ENCODE assay signal across 8 cellular contexts in the genomic region with DNA sequence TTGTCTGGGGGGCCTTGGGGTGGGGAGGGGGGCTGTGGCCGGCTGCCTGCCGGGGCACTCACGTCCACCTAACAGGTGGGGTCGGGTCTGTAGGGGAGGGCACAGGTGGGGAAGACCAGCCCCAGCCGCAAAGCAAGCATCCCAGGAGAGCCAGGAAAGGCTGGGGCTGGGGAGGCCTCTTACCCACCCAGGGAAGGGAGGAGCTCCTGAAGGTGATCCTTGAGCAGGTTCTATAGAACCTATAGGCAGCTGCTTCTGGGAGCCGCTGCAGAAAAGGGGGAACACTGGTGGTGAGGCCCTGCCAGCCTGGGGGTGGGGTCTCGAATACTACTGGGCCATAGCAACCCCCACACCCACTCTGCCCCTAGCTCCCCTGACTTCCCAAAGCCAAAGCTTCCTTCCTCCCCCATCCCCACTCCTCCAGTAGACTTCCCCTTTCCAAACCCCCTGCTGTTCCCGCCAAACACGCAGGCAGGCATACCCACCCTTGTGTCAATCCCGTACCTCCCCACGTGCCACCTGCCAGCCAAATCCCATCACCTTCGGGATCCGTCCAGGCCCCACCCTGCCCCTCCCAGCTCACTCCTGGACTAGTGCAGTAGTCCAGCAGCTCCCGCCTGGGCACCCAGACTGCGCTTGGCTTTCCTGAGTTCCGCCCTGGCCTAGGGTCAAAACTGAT. TPM values are rescaled to one million over a fixed set of nuclear protein-coding genes. Genes with fewer than 3 reads are reported as not detected.
DNase-seq lines count a peak whose midpoint lies in the region; ATAC-seq, FAIRE-seq and TF ChIP-seq lines count a peak whose summit lies in the region.

No MANE protein-coding gene starts in this region.

- no peak for TF ChIP-seq CTCF in natural killer cell (IDR thresholded peaks at IDR 0.05)
- TF ChIP-seq CTCF in K562 (IDR thresholded peaks at IDR 0.05 in 2 of 3, conservative IDR thresholded peaks at IDR 0.05 in 1 of 3; ENCODE audit: insufficient read depth in 2 of 3, low read depth in 1 of 3, low read length in 3 of 3) = no peak
- TF ChIP-seq CTCF in mesothelial cell of epicardium (IDR thresholded peaks at IDR 0.05; ENCODE audit: unreplicated experiment) = no peak

- peak overlapping the region; percentile 57 for H3K4me3 ChIP-seq in K562

- peaks cover 5% of the 10 kb centered on the region for H3K9me1 ChIP-seq in K562 (ENCODE audit: control insufficient read depth, insufficient read depth, low read length)

- no peaks in the 10 kb centered on the region for H3K9me3 Mint-ChIP-seq in natural killer cell
- H3K9me3 Mint-ChIP-seq in natural killer cell treated with Interleukin-12 subunit alpha and Interleukin-12 subunit beta and Interleukin-15 and Interleukin-18, amount 100 ng/mL, for 72 hours = no peaks in the 10 kb centered on the region
- no peaks in the 10 kb centered on the region for H3K9me3 Mint-ChIP-seq in mesothelial cell of epicardium

- TF ChIP-seq POLR2A in K562 (conservative IDR thresholded peaks at IDR 0.05) = no peak

- no peaks in the 10 kb centered on the region for H3K27me3 ChIP-seq in K562 (ENCODE audit: control insufficient read depth in 2 of 2, insufficient read depth in 2 of 2, low read length in 2 of 2)

- H3K9ac ChIP-seq in K562 (ENCODE audit: insufficient read depth in 1 of 2, low read depth in 2 of 2, low read length in 2 of 2) = peak overlapping the region; percentile 43 to 97; a peak in 3 of 4 replicates

- CTCF ChIA-PET in K562 (lab: Yijun Ruan, JAX; ENCODE audit: low intra/inter-chr PET ratio) = no interaction called here

- POLR2A ChIA-PET in K562 (lab: Yijun Ruan, JAX) = interaction anchor here (0.5 to 5.2 kb wide), 13 partner anchors 11 to 755 kb away, joined by 3 to 46 read pairs (median 4); partner anchors contain the start of gene CIRBP

- ATAC-seq in natural killer cell (no peak), K562 (no peak), GM21447 (IDR thresholded peaks at IDR 0.05; ENCODE audit: unreplicated experiment) (no peak)
- ATAC-seq in natural killer cell treated with Interleukin-12 subunit alpha and Interleukin-12 subunit beta and Interleukin-15 and Interleukin-18, amount 100 ng/mL, for 72 hours = no peak

- peak overlapping the region; percentile 90 for H3K27ac ChIP-seq in K562 (ENCODE audit: extremely low read depth, low read depth, low read length)

- H3K4me1 ChIP-seq in K562 (replicated peaks in 1 of 2; ENCODE audit: control insufficient read depth in 2 of 2, insufficient read depth in 2 of 2, low read length in 2 of 2) = peaks cover 67 to 94% of the 10 kb centered on the region in 2 experiments

- peak overlapping the region in 1 of 2 donors; percentile 88 for H3K27ac Mint-ChIP-seq in natural killer cell
- H3K27ac Mint-ChIP-seq in natural killer cell treated with Interleukin-12 subunit alpha and Interleukin-12 subunit beta and Interleukin-15 and Interleukin-18, amount 100 ng/mL, for 72 hours = no peak overlapping the region
- H3K27ac Mint-ChIP-seq in mesothelial cell of epicardium = no peak overlapping the region

- peaks cover 14% of the 10 kb centered on the region; the same call in 1 of the 3 replicates for H3K36me3 ChIP-seq in K562 (ENCODE audit: control insufficient read depth, insufficient read depth, low read length)

- no peak for TF ChIP-seq RAD21 in K562 (CRISPR knock-in tag; conservative IDR thresholded peaks at IDR 0.05 in 1 of 2, IDR thresholded peaks at IDR 0.05 in 1 of 2)

- H3K4me1 Mint-ChIP-seq in natural killer cell (peaks cover 32 to 58% of the 10 kb centered on the region in 2 donors), mesothelial cell of epicardium (peaks cover 52% of the 10 kb centered on the region)
- H3K4me1 Mint-ChIP-seq in natural killer cell treated with Interleukin-12 subunit alpha and Interleukin-12 subunit beta and Interleukin-15 and Interleukin-18, amount 100 ng/mL, for 72 hours (ENCODE audit: low read depth in 2 of 2) = peaks cover 23% of the 10 kb centered on the region in 2 donors

- no peak for DNase-seq in natural killer cell
- no peak for DNase-seq in natural killer cell treated with Interleukin-12 subunit alpha and Interleukin-12 subunit beta and Interleukin-15 and Interleukin-18, amount 100 ng/mL, for 72 hours (ENCODE audit: low spot score)
- DNase-seq in K562 (ENCODE audit: extremely low read depth in 1 of 4, low spot score in 3 of 4) = peak in 1 of 4 experiments; percentile 35
- no peak for DNase-seq in mesothelial cell of epicardium (ENCODE audit: low spot score in 2 of 2, unreplicated experiment in 2 of 2)
- DNase-seq in SW480 (ENCODE audit: low spot score) = no peak
- no peak for DNase-seq in activated gamma-delta T cell treated with Interleukin-2 at 50 U/mL for 16 hours
- DNase-seq in iPS-NIHi7 (ENCODE audit: extremely low spot score) = no peak

- H3K27me3 Mint-ChIP-seq in natural killer cell (ENCODE audit: low read depth in 2 of 2) (no peaks in the 10 kb centered on the region), mesothelial cell of epicardium (ENCODE audit: low read depth) (peaks cover 13% of the 10 kb centered on the region)
- H3K27me3 Mint-ChIP-seq in natural killer cell treated with Interleukin-12 subunit alpha and Interleukin-12 subunit beta and Interleukin-15 and Interleukin-18, amount 100 ng/mL, for 72 hours = no peaks in the 10 kb centered on the region

- H3K9me3 ChIP-seq in K562 (replicated peaks; ENCODE audit: control insufficient read depth, insufficient read depth, low read depth, low read length) = no peaks in the 10 kb centered on the region

- intact Hi-C loops in natural killer cell (cut with micrococcal nuclease) = no loop called here
- intact Hi-C loops in K562 (cut with micrococcal nuclease) = no loop called here

- peaks cover 30% of the 10 kb centered on the region for H4K20me1 ChIP-seq in K562 (replicated peaks; ENCODE audit: control insufficient read depth, insufficient read depth, low read length)

- no peak for FAIRE-seq in K562 (lab: Jason Lieb, UNC)

- BruUV-seq in K562 (replicated peaks; lab: Mats Ljungman, UMichigan) = no TSS peak

- peak overlapping the region; percentile 72 for H3K4me2 ChIP-seq in K562 (ENCODE audit: insufficient read depth, low read length)

- no peak for TF ChIP-seq EP300 in K562 (IDR thresholded peaks at IDR 0.05; ENCODE audit: low read length)

- no peak overlapping the region for H2AFZ ChIP-seq in K562 (ENCODE audit: low read depth, low read length)

- H3K79me2 ChIP-seq in K562 (ENCODE audit: control insufficient read depth, insufficient read depth, low read length) = peaks cover 99% of the 10 kb centered on the region

- H3K36me3 Mint-ChIP-seq in natural killer cell (no peaks in the 10 kb centered on the region), mesothelial cell of epicardium (no peaks in the 10 kb centered on the region)
- H3K36me3 Mint-ChIP-seq in natural killer cell treated with Interleukin-12 subunit alpha and Interleukin-12 subunit beta and Interleukin-15 and Interleukin-18, amount 100 ng/mL, for 72 hours = no peaks in the 10 kb centered on the region

- H3K4me3 Mint-ChIP-seq in natural killer cell (peak overlapping the region; percentile 28), mesothelial cell of epicardium (peak overlapping the region; percentile 17)
- H3K4me3 Mint-ChIP-seq in natural killer cell treated with Interleukin-12 subunit alpha and Interleukin-12 subunit beta and Interleukin-15 and Interleukin-18, amount 100 ng/mL, for 72 hours = no peak overlapping the region

- in situ Hi-C loops in K562 (cut with MboI) = no loop called here

- 12% methylated on average over 13 of the region's 16 CpGs for WGBS in K562 (ENCODE audit: insufficient coverage, low coverage, missing lambda C conversion rate)

RNA-seq across cellular contexts. Expression of gene KLF16, which starts 5.6 kb away (rescaled TPM):
- total RNA-seq in natural killer cell (10 to 100 TPM; 29.1 to 38.4 (median 34.8) TPM), K562 (2014; rRNA removed) (15.5 and 22.0 TPM in 2 replicates), K562 (2014; rRNA removed; fragmentation: Illumina TruSeq; extraction: Trizol) (3.4 and 3.8 TPM in 2 replicates), K562 (2015; rRNA removed; fragmentation: Illumina TruSeq; extraction: Trizol) (7.9 and 9.4 TPM in 2 replicates), K562 (2021) (59.1 and 60.4 TPM in 2 replicates), mesothelial cell of epicardium (22.0 to 24.1 TPM (median 23.5 TPM) in 3 replicates)
- 10 to 100 TPM; 18.0 to 49.8 TPM for total RNA-seq in natural killer cell treated with Interleukin-12 subunit alpha and Interleukin-12 subunit beta and Interleukin-15 and Interleukin-18, amount 100 ng/mL, for 72 hours
- 5.8 and 14.0 TPM in 2 replicates for total RNA-seq in K562 (2011; cell fraction: chromatin; rRNA removed; ENCODE audit: low replicate concordance)
- total RNA-seq in K562 (2011; cell fraction: nucleolus; rRNA removed) = 11.7 and 16.7 TPM in 2 replicates
- total RNA-seq in K562 (2011; cell fraction: nucleoplasm; rRNA removed) = 6.4 and 7.5 TPM in 2 replicates
- polyA plus RNA-seq in K562 (2011; rRNA removed) (3.7 and 4.8 TPM in 2 replicates), K562 (2014; fragmentation: Illumina TruSeq; extraction: Trizol) (6.8 and 13.1 TPM in 2 replicates), K562 (2014; fragmentation: Nextera tagmentation; extraction: Ambion mirVana) (under 1 TPM; 0.04 to 0.10 TPM), K562 (2014; rRNA removed) (15.4 and 27.5 TPM in 2 replicates)
- 7.1 and 44.8 TPM in 2 replicates for polyA plus RNA-seq in K562 (2011; cell fraction: cytosol; rRNA removed)
- 14.2 and 29.1 TPM in 2 replicates for polyA plus RNA-seq in K562 (2011; cell fraction: nucleus; rRNA removed)
- polyA plus RNA-seq in K562 (2012) = 20.8 and 23.7 TPM in 2 replicates
- polyA minus RNA-seq in K562 (2011; rRNA and poly(A)+ RNA removed) = 1.0 and 1.3 TPM in 2 replicates
- 15.0 and 25.4 TPM in 2 replicates for polyA minus RNA-seq in K562 (2011; cell fraction: cytosol; rRNA and poly(A)+ RNA removed)
- 5.8 and 6.6 TPM in 2 replicates for polyA minus RNA-seq in K562 (2011; cell fraction: nucleus; rRNA and poly(A)+ RNA removed)

RNA-seq across cellular contexts. Expression of gene REXO1, which starts 9.5 kb away (rescaled TPM):
- total RNA-seq in natural killer cell = 10 to 100 TPM; 90.7 to 91.7 (median 91.5) TPM
- total RNA-seq in natural killer cell treated with Interleukin-12 subunit alpha and Interleukin-12 subunit beta and Interleukin-15 and Interleukin-18, amount 100 ng/mL, for 72 hours = 100 to 1,000 TPM in 1 of 2 donors, 10 to 100 TPM in 1; 69.1 to 103 TPM
- 46.7 and 163 TPM in 2 replicates for total RNA-seq in K562 (2011; cell fraction: chromatin; rRNA removed; ENCODE audit: low replicate concordance)
- total RNA-seq in K562 (2011; cell fraction: nucleolus; rRNA removed) = 112 and 114 TPM in 2 replicates
- 55.0 and 57.6 TPM in 2 replicates for total RNA-seq in K562 (2011; cell fraction: nucleoplasm; rRNA removed)
- 15.8 and 21.9 TPM in 2 replicates for total RNA-seq in K562 (2014; rRNA removed)
- 3.5 and 4.5 TPM in 2 replicates for total RNA-seq in K562 (2014; rRNA removed; fragmentation: Illumina TruSeq; extraction: Trizol)
- 15.8 and 20.8 TPM in 2 replicates for total RNA-seq in K562 (2015; rRNA removed; fragmentation: Illumina TruSeq; extraction: Trizol)
- 52.4 and 63.3 TPM in 2 replicates for total RNA-seq in K562 (2021)
- 14.6 and 21.5 TPM in 2 replicates for polyA plus RNA-seq in K562 (2011; rRNA removed)
- polyA plus RNA-seq in K562 (2011; cell fraction: cytosol; rRNA removed) = 17.4 and 27.3 TPM in 2 replicates
- polyA plus RNA-seq in K562 (2011; cell fraction: nucleus; rRNA removed) = 56.5 and 100 TPM in 2 replicates
- polyA plus RNA-seq in K562 (2012) = 37.1 and 39.8 TPM in 2 replicates
- 16.7 and 40.7 TPM in 2 replicates for polyA plus RNA-seq in K562 (2014; fragmentation: Illumina TruSeq; extraction: Trizol)
- polyA plus RNA-seq in K562 (2014; fragmentation: Nextera tagmentation; extraction: Ambion mirVana) = under 1 TPM; 0.04 to 0.29 TPM
- polyA plus RNA-seq in K562 (2014; rRNA removed) = 31.0 and 50.1 TPM in 2 replicates
- polyA minus RNA-seq in K562 (2011; rRNA and poly(A)+ RNA removed) = 7.4 and 11.2 TPM in 2 replicates
- polyA minus RNA-seq in K562 (2011; cell fraction: cytosol; rRNA and poly(A)+ RNA removed) = 23.8 and 34.7 TPM in 2 replicates
- polyA minus RNA-seq in K562 (2011; cell fraction: nucleus; rRNA and poly(A)+ RNA removed) = 19.5 and 21.3 TPM in 2 replicates
- 41.6 to 46.6 TPM (median 44.3 TPM) in 3 replicates for total RNA-seq in mesothelial cell of epicardium

RNA-seq across cellular contexts. Expression of gene ABHD17A, which starts 27.5 kb away (rescaled TPM):
- total RNA-seq in natural killer cell (100 to 1,000 TPM; 554 to 652 (median 608) TPM), K562 (2014; rRNA removed) (135 and 157 TPM in 2 replicates), K562 (2014; rRNA removed; fragmentation: Illumina TruSeq; extraction: Trizol) (0.93 and 1.5 TPM in 2 replicates), K562 (2015; rRNA removed; fragmentation: Illumina TruSeq; extraction: Trizol) (18.9 and 26.5 TPM in 2 replicates), K562 (2021) (84.2 and 87.7 TPM in 2 replicates), mesothelial cell of epicardium (59.4 to 67.2 TPM (median 62.0 TPM) in 3 replicates)
- total RNA-seq in natural killer cell treated with Interleukin-12 subunit alpha and Interleukin-12 subunit beta and Interleukin-15 and Interleukin-18, amount 100 ng/mL, for 72 hours = 100 to 1,000 TPM; 127 to 132 TPM
- 29.4 and 87.9 TPM in 2 replicates for total RNA-seq in K562 (2011; cell fraction: chromatin; rRNA removed; ENCODE audit: low replicate concordance)
- total RNA-seq in K562 (2011; cell fraction: nucleolus; rRNA removed) = 61.7 and 67.8 TPM in 2 replicates
- 40.1 and 45.4 TPM in 2 replicates for total RNA-seq in K562 (2011; cell fraction: nucleoplasm; rRNA removed)
- polyA plus RNA-seq in K562 (2011; rRNA removed) (24.6 and 45.3 TPM in 2 replicates), K562 (2014; fragmentation: Illumina TruSeq; extraction: Trizol) (3.6 and 16.9 TPM in 2 replicates), K562 (2014; fragmentation: Nextera tagmentation; extraction: Ambion mirVana) (under 1 TPM in 1 of 2 experiments, not detected in 1; 0.04 TPM), K562 (2014; rRNA removed) (95.1 and 99.0 TPM in 2 replicates)
- polyA plus RNA-seq in K562 (2011; cell fraction: cytosol; rRNA removed) = 54.2 and 174 TPM in 2 replicates
- polyA plus RNA-seq in K562 (2011; cell fraction: nucleus; rRNA removed) = 117 and 184 TPM in 2 replicates
- polyA plus RNA-seq in K562 (2012) = 47.5 and 74.5 TPM in 2 replicates
- polyA minus RNA-seq in K562 (2011; rRNA and poly(A)+ RNA removed) = 6.9 and 11.0 TPM in 2 replicates
- 26.1 and 39.4 TPM in 2 replicates for polyA minus RNA-seq in K562 (2011; cell fraction: cytosol; rRNA and poly(A)+ RNA removed)
- 15.3 and 15.8 TPM in 2 replicates for polyA minus RNA-seq in K562 (2011; cell fraction: nucleus; rRNA and poly(A)+ RNA removed)

RNA-seq across cellular contexts. Expression of gene ATP8B3, which starts 45.7 kb away (rescaled TPM):
- total RNA-seq in natural killer cell = 10 to 100 TPM in 2 of 3 donors, 1 to 10 TPM in 1; 5.3 to 11.5 (median 11.2) TPM
- total RNA-seq in natural killer cell treated with Interleukin-12 subunit alpha and Interleukin-12 subunit beta and Interleukin-15 and Interleukin-18, amount 100 ng/mL, for 72 hours = 1 to 10 TPM; 2.3 to 2.8 TPM
- 40.7 and 89.4 TPM in 2 replicates for total RNA-seq in K562 (2011; cell fraction: chromatin; rRNA removed; ENCODE audit: low replicate concordance)
- 37.1 and 44.7 TPM in 2 replicates for total RNA-seq in K562 (2011; cell fraction: nucleolus; rRNA removed)
- total RNA-seq in K562 (2011; cell fraction: nucleoplasm; rRNA removed) = 35.0 and 38.7 TPM in 2 replicates
- total RNA-seq in K562 (2014; rRNA removed) = 3.2 and 5.0 TPM in 2 replicates
- 3.2 and 3.6 TPM in 2 replicates for total RNA-seq in K562 (2014; rRNA removed; fragmentation: Illumina TruSeq; extraction: Trizol)
- 3.8 and 4.3 TPM in 2 replicates for total RNA-seq in K562 (2015; rRNA removed; fragmentation: Illumina TruSeq; extraction: Trizol)
- total RNA-seq in K562 (2021) = 12.3 and 13.2 TPM in 2 replicates
- polyA plus RNA-seq in K562 (2011; rRNA removed) = 8.3 and 13.2 TPM in 2 replicates
- 12.0 and 13.1 TPM in 2 replicates for polyA plus RNA-seq in K562 (2011; cell fraction: cytosol; rRNA removed)
- 36.1 and 44.4 TPM in 2 replicates for polyA plus RNA-seq in K562 (2011; cell fraction: nucleus; rRNA removed)
- 5.6 and 7.6 TPM in 2 replicates for polyA plus RNA-seq in K562 (2012)
- 6.0 and 6.4 TPM in 2 replicates for polyA plus RNA-seq in K562 (2014; fragmentation: Illumina TruSeq; extraction: Trizol)
- polyA plus RNA-seq in K562 (2014; fragmentation: Nextera tagmentation; extraction: Ambion mirVana) = 1 to 10 TPM; 1.2 to 2.2 TPM
- 10.1 and 11.9 TPM in 2 replicates for polyA plus RNA-seq in K562 (2014; rRNA removed)
- 9.7 and 10.4 TPM in 2 replicates for polyA minus RNA-seq in K562 (2011; rRNA and poly(A)+ RNA removed)
- polyA minus RNA-seq in K562 (2011; cell fraction: cytosol; rRNA and poly(A)+ RNA removed) = 7.3 and 10.2 TPM in 2 replicates
- polyA minus RNA-seq in K562 (2011; cell fraction: nucleus; rRNA and poly(A)+ RNA removed) = 5.4 and 7.0 TPM in 2 replicates
- 2.2 to 2.4 TPM (median 2.3 TPM) in 3 replicates for total RNA-seq in mesothelial cell of epicardium

RNA-seq across cellular contexts. Expression of gene ADAT3, which starts 47.4 kb away (rescaled TPM):
- 10 to 100 TPM; 13.0 to 20.9 (median 13.1) TPM for total RNA-seq in natural killer cell
- total RNA-seq in natural killer cell treated with Interleukin-12 subunit alpha and Interleukin-12 subunit beta and Interleukin-15 and Interleukin-18, amount 100 ng/mL, for 72 hours = 10 to 100 TPM in 1 of 2 donors, 1 to 10 TPM in 1; 7.5 to 13.3 TPM
- 6.3 and 20.5 TPM in 2 replicates for total RNA-seq in K562 (2011; cell fraction: chromatin; rRNA removed; ENCODE audit: low replicate concordance)
- total RNA-seq in K562 (2011; cell fraction: nucleolus; rRNA removed) = 18.0 and 18.5 TPM in 2 replicates
- 5.6 and 6.9 TPM in 2 replicates for total RNA-seq in K562 (2011; cell fraction: nucleoplasm; rRNA removed)
- 7.8 and 10.4 TPM in 2 replicates for total RNA-seq in K562 (2014; rRNA removed)
- total RNA-seq in K562 (2014; rRNA removed; fragmentation: Illumina TruSeq; extraction: Trizol) = not detected in 2 replicates
- total RNA-seq in K562 (2015; rRNA removed; fragmentation: Illumina TruSeq; extraction: Trizol) = 0.72 and 1.7 TPM in 2 replicates
- total RNA-seq in K562 (2021) = 15.1 and 15.6 TPM in 2 replicates
- 0.67 and 1.1 TPM in 2 replicates for polyA plus RNA-seq in K562 (2011; rRNA removed)
- polyA plus RNA-seq in K562 (2011; cell fraction: cytosol; rRNA removed) = 1.1 and 11.4 TPM in 2 replicates
- 3.3 and 11.9 TPM in 2 replicates for polyA plus RNA-seq in K562 (2011; cell fraction: nucleus; rRNA removed)
- 6.8 and 6.9 TPM in 2 replicates for polyA plus RNA-seq in K562 (2012)
- 0.68 TPM in 1 of 2 replicates, not detected in the other for polyA plus RNA-seq in K562 (2014; fragmentation: Illumina TruSeq; extraction: Trizol)
- polyA plus RNA-seq in K562 (2014; fragmentation: Nextera tagmentation; extraction: Ambion mirVana) = not detected
- polyA plus RNA-seq in K562 (2014; rRNA removed) = 9.2 and 10.2 TPM in 2 replicates
- polyA minus RNA-seq in K562 (2011; rRNA and poly(A)+ RNA removed) = 0.18 and 0.21 TPM in 2 replicates
- 4.5 and 5.4 TPM in 2 replicates for polyA minus RNA-seq in K562 (2011; cell fraction: cytosol; rRNA and poly(A)+ RNA removed)
- 2.1 and 3.4 TPM in 2 replicates for polyA minus RNA-seq in K562 (2011; cell fraction: nucleus; rRNA and poly(A)+ RNA removed)
- 14.2 to 17.2 TPM (median 15.5 TPM) in 3 replicates for total RNA-seq in mesothelial cell of epicardium
